17 cellular contexts compared by ENCODE assay signal in genomic region chr17:40025559-40025958, GRCh38. TPM values are rescaled to one million over a fixed set of nuclear protein-coding genes. Genes with fewer than 3 reads are reported as not detected.
DNase-seq lines count a peak whose midpoint lies in the region; ATAC-seq and TF ChIP-seq lines count a peak whose summit lies in the region.
"Had no signal": no experiment of that assay in that cellular context is flagged by ENCODE, and none has a peak within 500 bp of the region (broad histone marks: within the 10 kb centered on the region; RNA-seq: fewer than 3 reads in every experiment).

No MANE protein-coding gene starts in this region.

- CTCF ChIA-PET in activated naive CD4-positive, alpha-beta T cell treated with anti-CD3 and anti-CD28 coated beads, Interleukin-2, amount 10 ng/mL, durations not matched to agents 7 days and 5 days (lab: Charles Lee) = interaction anchor here (1.0 to 6.9 kb wide), 8 partner anchors 10 to 404 kb away, joined by 3 to 83 read pairs (median 5); partner anchors contain the start of gene CSF3

- H3K27me3 ChIP-seq in esophagus squamous epithelium = no peaks in the 10 kb centered on the region
- no peaks in the 10 kb centered on the region for H3K27me3 ChIP-seq in thyroid gland
- H3K27me3 ChIP-seq: ascending aorta, transverse colon had no signal

- 62 to 66% methylated on average over 2 of the region's 2 CpGs for WGBS in esophagus squamous epithelium, 2 donors
- 21 to 40% methylated on average over 2 of the region's 2 CpGs for WGBS in thyroid gland, 2 donors

- H3K36me3 Mint-ChIP-seq in activated naive CD4-positive, alpha-beta T cell treated with anti-CD3 and anti-CD28 coated beads, Interleukin-2, amount 10 ng/mL, durations not matched to agents 7 days and 5 days = peaks cover 41% of the 10 kb centered on the region
- peaks cover 8% of the 10 kb centered on the region for H3K36me3 Mint-ChIP-seq in T-helper 17 cell (ENCODE audit: low read depth)

- TF ChIP-seq POLR2A in esophagus squamous epithelium (IDR thresholded peaks at IDR 0.05) (no peak), thyroid gland (IDR thresholded peaks at IDR 0.05) (no peak)

- in situ Hi-C loops in G401 (cut with HindIII; ENCODE audit: low sequenced_read_pairs) = no loop called here

- H3K36me3 ChIP-seq in esophagus squamous epithelium (peaks cover 23 to 97% (median 34%) of the 10 kb centered on the region in 3 donors), thyroid gland (peaks cover 10 to 13% of the 10 kb centered on the region in 2 donors)

- H3K27ac ChIP-seq in esophagus squamous epithelium (peak overlapping the region; percentile 51 to 71 (median 61)), thyroid gland (peak overlapping the region; percentile 44 to 90 (median 87))
- H3K27ac ChIP-seq: ascending aorta had no signal

- H3K4me3 Mint-ChIP-seq in activated naive CD4-positive, alpha-beta T cell treated with anti-CD3 and anti-CD28 coated beads, Interleukin-2, amount 10 ng/mL, durations not matched to agents 7 days and 5 days = no peak overlapping the region
- peak overlapping the region; percentile 78 for H3K4me3 Mint-ChIP-seq in T-helper 17 cell
- H3K4me3 Mint-ChIP-seq: activated T-helper 1 cell treated with anti-CD3 and anti-CD28 coated beads, Interleukin-12 subunit alpha, Interleukin-12 subunit beta, Interleukin-2, Interleukin-4 antibody, amounts not matched to agents 30 ng/mL and 10 ng/mL and 1 ng/mL, durations not matched to agents 14 hours and 24 hours and 36 hours had no signal

- no peak for DNase-seq in activated naive CD4-positive, alpha-beta T cell treated with anti-CD3 and anti-CD28 coated beads, Interleukin-2, amount 10 ng/mL, durations not matched to agents 7 days and 5 days
- no peak for DNase-seq in activated naive CD4-positive, alpha-beta T cell (lab: John Stamatoyannopoulos, UW)
- DNase-seq in T-helper 17 cell = no peak
- DNase-seq in esophagus squamous epithelium (lab: John Stamatoyannopoulos, UW) = no peak
- DNase-seq in thyroid gland = peak; percentile 52 to 55
- no peak for DNase-seq in G401 (ENCODE audit: low spot score)
- DNase-seq in NCI-H345 (lab: John Stamatoyannopoulos, UW) = no peak
- DNase-seq in GM19240 (ENCODE audit: insufficient read length, low spot score) = no peak
- DNase-seq: foreskin fibroblast, midbrain, NCI-H1417 treated with DMSO at 0.1 percent for 48 hours, NCI-H2171, transverse colon had no signal

- intact Hi-C loops in esophagus squamous epithelium (cut with DNase I) (no loop called here), thyroid gland (cut with DNase I) (no loop called here)

- H3K4me1 ChIP-seq in esophagus squamous epithelium = peaks cover 20 to 69% (median 54%) of the 10 kb centered on the region in 3 donors
- H3K4me1 ChIP-seq in thyroid gland = peaks cover 60 to 68% of the 10 kb centered on the region in 2 donors

- H3K27me3 Mint-ChIP-seq in activated naive CD4-positive, alpha-beta T cell treated with anti-CD3 and anti-CD28 coated beads, Interleukin-2, amount 10 ng/mL, durations not matched to agents 7 days and 5 days = no peaks in the 10 kb centered on the region
- H3K27me3 Mint-ChIP-seq in T-helper 17 cell = no peaks in the 10 kb centered on the region
- H3K27me3 Mint-ChIP-seq: CD8-positive, alpha-beta memory T cell had no signal

- H3K27ac Mint-ChIP-seq in activated naive CD4-positive, alpha-beta T cell treated with anti-CD3 and anti-CD28 coated beads, Interleukin-2, amount 10 ng/mL, durations not matched to agents 7 days and 5 days = peak overlapping the region; percentile 78
- peak overlapping the region; percentile 62 for H3K27ac Mint-ChIP-seq in T-helper 17 cell

- no peaks in the 10 kb centered on the region for H3K9me3 Mint-ChIP-seq in activated naive CD4-positive, alpha-beta T cell treated with anti-CD3 and anti-CD28 coated beads, Interleukin-2, amount 10 ng/mL, durations not matched to agents 7 days and 5 days
- H3K9me3 Mint-ChIP-seq: activated T-helper 1 cell treated with anti-CD3 and anti-CD28 coated beads, Interleukin-12 subunit alpha, Interleukin-12 subunit beta, Interleukin-2, Interleukin-4 antibody, amounts not matched to agents 30 ng/mL and 10 ng/mL and 1 ng/mL, durations not matched to agents 14 hours and 24 hours and 36 hours; CD8-positive, alpha-beta memory T cell had no signal

- H3K4me3 ChIP-seq in esophagus squamous epithelium (no peak overlapping the region), thyroid gland (replicated peaks in 1 of 3) (no peak overlapping the region)
- H3K4me3 ChIP-seq: ascending aorta, transverse colon had no signal

- H3K9me3 ChIP-seq in T-helper 17 cell (ENCODE audit: control insufficient read depth, low read length, poor library complexity, severe bottlenecking) (no peaks in the 10 kb centered on the region), esophagus squamous epithelium (no peaks in the 10 kb centered on the region), thyroid gland (no peaks in the 10 kb centered on the region)
- H3K9me3 ChIP-seq: ascending aorta, transverse colon had no signal

- peaks cover 28% of the 10 kb centered on the region for H3K4me1 Mint-ChIP-seq in activated naive CD4-positive, alpha-beta T cell treated with anti-CD3 and anti-CD28 coated beads, Interleukin-2, amount 10 ng/mL, durations not matched to agents 7 days and 5 days
- peaks cover 30% of the 10 kb centered on the region for H3K4me1 Mint-ChIP-seq in T-helper 17 cell

- no peak for ATAC-seq in T-helper 17 cell

- TF ChIP-seq CTCF in esophagus squamous epithelium (IDR thresholded peaks at IDR 0.05) (no peak), thyroid gland (IDR thresholded peaks at IDR 0.05) (no peak)

RNA-seq across cellular contexts. Expression of gene CSF3, which starts 10.3 kb away (rescaled TPM):
- total RNA-seq in T-helper 17 cell (not detected), esophagus squamous epithelium (1 to 10 TPM in 1 of 4 donors, not detected in 3; 4.0 TPM), thyroid gland (not detected)
- total RNA-seq in G401 (2014; rRNA removed; shearing (Covaris generic)) = not detected in 2 replicates
- total RNA-seq: A673; activated T-helper 1 cell treated with anti-CD3 and anti-CD28 coated beads, Interleukin-12 subunit alpha, Interleukin-12 subunit beta, Interleukin-2, Interleukin-4 antibody, amounts not matched to agents 30 ng/mL and 10 ng/mL and 1 ng/mL, durations not matched to agents 14 hours and 24 hours and 36 hours; CD8-positive, alpha-beta memory T cell had no signal

RNA-seq across cellular contexts. Expression of gene MED24, which starts 28.6 kb away (rescaled TPM):
- total RNA-seq in T-helper 17 cell (10 to 100 TPM; 73.7 to 77.5 TPM), esophagus squamous epithelium (10 to 100 TPM; 44.2 to 56.1 (median 49.0) TPM), thyroid gland (10 to 100 TPM; 37.1 to 68.4 (median 56.6) TPM)
- total RNA-seq in G401 (2014; rRNA removed; shearing (Covaris generic)) = 70.0 and 90.8 TPM in 2 replicates

RNA-seq across cellular contexts. Expression of gene THRA, which starts 37.2 kb away (rescaled TPM):
- total RNA-seq in T-helper 17 cell (10 to 100 TPM; 29.8 to 32.2 TPM), esophagus squamous epithelium (10 to 100 TPM in 2 of 4 donors, 1 to 10 TPM in 2; 4.2 to 27.1 (median 13.4) TPM), thyroid gland (10 to 100 TPM; 34.0 to 52.9 (median 44.8) TPM)
- total RNA-seq in G401 (2014; rRNA removed; shearing (Covaris generic)) = 11.8 and 18.4 TPM in 2 replicates

RNA-seq across cellular contexts. Expression of gene PSMD3, which starts 45.0 kb away (rescaled TPM):
- total RNA-seq in T-helper 17 cell (10 to 100 TPM; 51.8 to 63.9 TPM), esophagus squamous epithelium (100 to 1,000 TPM in 1 of 4 donors, 10 to 100 TPM in 3; 72.2 to 121 (median 84.7) TPM), thyroid gland (100 to 1,000 TPM in 1 of 4 donors, 10 to 100 TPM in 3; 65.0 to 100 (median 98.8) TPM)
- 248 and 317 TPM in 2 replicates for total RNA-seq in G401 (2014; rRNA removed; shearing (Covaris generic))

Comparison
In these comparisons a context has a peak if more than half of its experiments do, and no peak if none do; other contexts are left out.
1. DNase-seq: peak in thyroid gland (2 of 2); none in activated naive CD4-positive, alpha-beta T cell treated with anti-CD3 and anti-CD28 coated beads, Interleukin-2, amount 10 ng/mL, durations not matched to agents 7 days and 5 days (single experiment), activated naive CD4-positive, alpha-beta T cell (0 of 4), T-helper 17 cell (0 of 3), esophagus squamous epithelium (single experiment), G401 (single experiment), NCI-H345 (single experiment) and GM19240 (single experiment).